2 cellular contexts compared by ENCODE assay signal in the genomic region with DNA sequence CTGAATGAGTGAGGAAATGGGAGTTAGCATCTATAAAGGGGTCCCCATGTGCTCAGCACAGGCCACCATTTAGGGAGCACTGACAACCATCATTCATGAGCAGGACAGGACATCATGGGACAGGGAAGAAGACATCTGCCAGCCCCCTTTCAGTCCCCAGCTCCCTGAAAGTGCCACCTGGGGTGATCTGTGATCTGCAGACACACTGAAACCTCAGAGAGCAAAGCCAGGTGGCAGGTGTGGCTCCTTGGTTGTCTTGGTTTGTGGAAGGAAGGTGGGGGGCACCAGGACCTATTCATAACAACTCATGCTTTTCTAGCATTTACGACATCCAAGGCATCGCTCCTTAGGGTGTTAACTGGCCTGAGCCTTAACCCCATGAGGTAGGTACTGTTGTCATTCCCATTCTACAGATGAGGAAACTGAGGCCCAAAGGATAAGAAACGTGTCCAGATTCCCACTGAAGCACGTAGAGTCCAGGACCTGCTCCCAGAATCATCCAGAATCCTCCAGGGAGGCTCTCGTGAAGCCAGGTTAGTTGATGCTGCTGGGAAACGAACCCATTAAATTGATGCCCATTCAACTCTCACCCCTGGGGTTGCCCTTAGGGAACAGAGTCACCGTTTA.
TF ChIP-seq lines count a peak whose summit lies in the region.

No MANE protein-coding gene starts in this region.

TF ChIP-seq in HepG2, 621 proteins besides CTCF, POLR2A, EP300 and RAD21:
- TF ChIP-seq ZNF629 (CRISPR knock-in tag; conservative IDR thresholded peaks at IDR 0.05): peak; percentile 90
- TF ChIP-seq MIXL1 (CRISPR knock-in tag; IDR thresholded peaks at IDR 0.05): no peak

TF ChIP-seq in GM12891, 5 proteins besides CTCF, POLR2A, EP300 and RAD21:
- TF ChIP-seq POLR2AphosphoS5 (IDR thresholded peaks at IDR 0.05; ENCODE audit: low read depth, low read length): no peak
- TF ChIP-seq PAX5 (IDR thresholded peaks at IDR 0.05; ENCODE audit: insufficient read depth, low read length, severe bottlenecking): no peak
- no peak for TF ChIP-seq POU2F2 (IDR thresholded peaks at IDR 0.05; ENCODE audit: low read depth, low read length)
- no peak for TF ChIP-seq SPI1 (IDR thresholded peaks at IDR 0.05; ENCODE audit: low read depth, low read length)
- no peak for TF ChIP-seq TAF1 (IDR thresholded peaks at IDR 0.05; ENCODE audit: low read depth, low read length)
